Comparison of ENCODE assay signal across 9 cellular contexts in the genomic region with DNA sequence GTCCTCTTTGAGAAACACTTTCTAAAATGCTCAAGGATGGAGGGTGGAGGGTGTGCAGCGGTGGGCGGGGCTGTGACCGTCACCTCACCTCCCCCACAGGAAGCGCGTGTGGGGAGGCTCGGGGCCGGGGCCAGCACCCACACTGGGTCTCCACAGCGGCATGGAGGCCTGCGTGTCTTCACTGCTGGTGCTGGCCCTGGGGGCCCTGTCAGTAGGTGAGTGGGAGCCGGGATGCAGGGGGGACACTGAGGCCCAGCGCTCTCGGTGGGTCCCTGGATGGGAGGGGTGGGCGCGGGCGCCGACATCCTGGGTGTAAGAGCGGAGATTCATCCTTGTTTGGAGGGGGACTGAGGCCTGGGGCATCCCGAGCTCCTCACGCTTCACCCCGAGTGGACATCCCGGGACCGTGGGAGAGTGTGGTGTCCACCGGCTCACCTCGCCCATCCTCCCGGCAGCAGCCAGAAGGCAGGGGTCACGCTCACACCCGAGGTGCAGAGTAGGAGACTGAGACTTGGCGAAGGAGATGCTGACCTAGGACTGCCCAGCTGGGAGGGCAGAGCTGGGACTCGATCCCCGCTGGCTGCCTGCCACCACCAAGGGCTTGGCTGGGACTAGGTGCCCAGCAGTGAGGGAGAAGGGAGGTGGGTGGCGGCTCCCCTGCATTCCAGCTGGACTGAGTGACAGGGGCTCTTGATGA. TPM values are rescaled to one million over a fixed set of nuclear protein-coding genes. Genes with fewer than 3 reads are reported as not detected.
A peak's percentile ranks its signal among the peaks of the same experiment; 100 is the strongest.
DNase-seq lines count a peak whose midpoint lies in the region; ATAC-seq and TF ChIP-seq lines count a peak whose summit lies in the region.
"Had no signal": no experiment of that assay in that cellular context is flagged by ENCODE, and none has a peak within 500 bp of the region (broad histone marks: within the 10 kb centered on the region; RNA-seq: fewer than 3 reads in every experiment).

TSS of gene GZMM (plus strand) at position 142 of the 697 bp plus-strand sequence. CDS start at position 161, 19 bp downstream.

- H3K4me1 Mint-ChIP-seq in activated T-helper 2 cell treated with anti-CD3 and anti-CD28 coated beads, Interferon-gamma antibody, Interleukin-2, Interleukin-4, amounts not matched to agents 10 μg/mL and 5 μg/mL and 100 μg/mL, durations not matched to agents 14 hours and 24 hours and 36 hours (ENCODE audit: low read depth) = peaks cover 9% of the 10 kb centered on the region
- H3K4me1 Mint-ChIP-seq in natural killer cell treated with Interleukin-12 subunit alpha and Interleukin-12 subunit beta and Interleukin-15 and Interleukin-18, amount 100 ng/mL, for 72 hours (ENCODE audit: low read depth in 2 of 2) = peaks cover 20 to 26% of the 10 kb centered on the region in 2 donors

- H3K36me3 Mint-ChIP-seq in activated T-helper 2 cell treated with anti-CD3 and anti-CD28 coated beads, Interferon-gamma antibody, Interleukin-2, Interleukin-4, amounts not matched to agents 10 μg/mL and 5 μg/mL and 100 μg/mL, durations not matched to agents 14 hours and 24 hours and 36 hours (ENCODE audit: low read depth) = peaks cover 11% of the 10 kb centered on the region
- no peaks in the 10 kb centered on the region for H3K36me3 Mint-ChIP-seq in natural killer cell treated with Interleukin-12 subunit alpha and Interleukin-12 subunit beta and Interleukin-15 and Interleukin-18, amount 100 ng/mL, for 72 hours

- H3K27me3 ChIP-seq in thyroid gland = no peaks in the 10 kb centered on the region
- H3K27me3 ChIP-seq: testis had no signal

- no peaks in the 10 kb centered on the region for H3K9me3 Mint-ChIP-seq in activated T-helper 2 cell treated with anti-CD3 and anti-CD28 coated beads, Interferon-gamma antibody, Interleukin-2, Interleukin-4, amounts not matched to agents 10 μg/mL and 5 μg/mL and 100 μg/mL, durations not matched to agents 14 hours and 24 hours and 36 hours
- no peaks in the 10 kb centered on the region for H3K9me3 Mint-ChIP-seq in natural killer cell treated with Interleukin-12 subunit alpha and Interleukin-12 subunit beta and Interleukin-15 and Interleukin-18, amount 100 ng/mL, for 72 hours

- intact Hi-C loops in activated T-helper 2 cell treated with anti-CD3 and anti-CD28 coated beads, Interferon-gamma antibody, Interleukin-2, Interleukin-4, amounts not matched to agents 10 μg/mL and 5 μg/mL and 100 μg/mL, durations not matched to agents 14 hours and 24 hours and 36 hours (cut with micrococcal nuclease) = no loop called here
- intact Hi-C loops in thyroid gland (cut with DNase I) = no loop called here

- no peak within 1 kb of the TSS for H3K27ac ChIP-seq in thyroid gland
- H3K27ac ChIP-seq: testis had no signal

- H3K27ac Mint-ChIP-seq in activated T-helper 2 cell treated with anti-CD3 and anti-CD28 coated beads, Interferon-gamma antibody, Interleukin-2, Interleukin-4, amounts not matched to agents 10 μg/mL and 5 μg/mL and 100 μg/mL, durations not matched to agents 14 hours and 24 hours and 36 hours = peak within 1 kb of the TSS; percentile 80
- peak within 1 kb of the TSS; percentile 55 to 85 for H3K27ac Mint-ChIP-seq in natural killer cell treated with Interleukin-12 subunit alpha and Interleukin-12 subunit beta and Interleukin-15 and Interleukin-18, amount 100 ng/mL, for 72 hours

- 51 to 65% methylated on average over 16 to 24 of the region's 31 CpGs for WGBS in thyroid gland, 2 donors

- no peaks in the 10 kb centered on the region for H3K4me1 ChIP-seq in thyroid gland
- H3K4me1 ChIP-seq: testis had no signal

- TF ChIP-seq CTCF in thyroid gland (IDR thresholded peaks at IDR 0.05) = no peak

- H3K4me3 Mint-ChIP-seq in activated T-helper 2 cell treated with anti-CD3 and anti-CD28 coated beads, Interferon-gamma antibody, Interleukin-2, Interleukin-4, amounts not matched to agents 10 μg/mL and 5 μg/mL and 100 μg/mL, durations not matched to agents 14 hours and 24 hours and 36 hours (ENCODE audit: low read depth) = peak within 1 kb of the TSS; percentile 79
- H3K4me3 Mint-ChIP-seq in natural killer cell treated with Interleukin-12 subunit alpha and Interleukin-12 subunit beta and Interleukin-15 and Interleukin-18, amount 100 ng/mL, for 72 hours = peak within 1 kb of the TSS; percentile 71

- no peaks in the 10 kb centered on the region for H3K9me3 ChIP-seq in thyroid gland
- H3K9me3 ChIP-seq: testis had no signal

- H3K27me3 Mint-ChIP-seq in activated T-helper 2 cell treated with anti-CD3 and anti-CD28 coated beads, Interferon-gamma antibody, Interleukin-2, Interleukin-4, amounts not matched to agents 10 μg/mL and 5 μg/mL and 100 μg/mL, durations not matched to agents 14 hours and 24 hours and 36 hours (ENCODE audit: low read depth) = no peaks in the 10 kb centered on the region
- no peaks in the 10 kb centered on the region for H3K27me3 Mint-ChIP-seq in natural killer cell treated with Interleukin-12 subunit alpha and Interleukin-12 subunit beta and Interleukin-15 and Interleukin-18, amount 100 ng/mL, for 72 hours

- no peak within 1 kb of the TSS for H3K4me3 ChIP-seq in thyroid gland (replicated peaks in 1 of 3)
- H3K4me3 ChIP-seq: testis had no signal

- peak; percentile 97 to 98 for ATAC-seq in natural killer cell treated with Interleukin-12 subunit alpha and Interleukin-12 subunit beta and Interleukin-15 and Interleukin-18, amount 100 ng/mL, for 72 hours

- H3K36me3 ChIP-seq in thyroid gland = peaks cover 12 to 18% of the 10 kb centered on the region in 2 donors

- DNase-seq in T-helper 2 cell (peak; percentile 32 to 91 (median 68)), superior temporal gyrus (ENCODE audit: extremely low spot score) (no peak), NCI-H446 treated with DMSO at 0.1 percent for 48 hours (lab: John Stamatoyannopoulos, UW) (no peak), thyroid gland (no peak), SIG-M5 treated with dmso at 0.1 percent for 504 hours (lab: John Stamatoyannopoulos, UW; ENCODE audit: unreplicated experiment) (no peak)
- DNase-seq in activated T-helper 2 cell treated with anti-CD3 and anti-CD28 coated beads, Interferon-gamma antibody, Interleukin-2, Interleukin-4, amounts not matched to agents 10 μg/mL and 5 μg/mL and 100 μg/mL, durations not matched to agents 14 hours and 24 hours and 36 hours (ENCODE audit: low spot score) = peak; percentile 67
- DNase-seq in natural killer cell treated with Interleukin-12 subunit alpha and Interleukin-12 subunit beta and Interleukin-15 and Interleukin-18, amount 100 ng/mL, for 72 hours (ENCODE audit: low spot score) = peak; percentile 89
- peak; percentile 71 for DNase-seq in stimulated activated naive CD4-positive, alpha-beta T cell treated with Interleukin-2 at 50 U/mL for 16 hours (lab: John Stamatoyannopoulos, UW)
- DNase-seq: testis had no signal

- no peak for TF ChIP-seq POLR2A in thyroid gland (IDR thresholded peaks at IDR 0.05)

RNA-seq across cellular contexts. Expression of gene GZMM, which starts in this region (rescaled TPM):
- total RNA-seq in activated T-helper 2 cell treated with anti-CD3 and anti-CD28 coated beads, Interferon-gamma antibody, Interleukin-2, Interleukin-4, amounts not matched to agents 10 μg/mL and 5 μg/mL and 100 μg/mL, durations not matched to agents 14 hours and 24 hours and 36 hours = 29.9 and 31.8 TPM in 2 replicates
- 10 to 100 TPM; 34.5 to 49.7 TPM for total RNA-seq in natural killer cell treated with Interleukin-12 subunit alpha and Interleukin-12 subunit beta and Interleukin-15 and Interleukin-18, amount 100 ng/mL, for 72 hours
- total RNA-seq in thyroid gland = 1 to 10 TPM in 1 of 4 donors, under 1 TPM in 1, not detected in 2; 0.78 to 1.9 TPM

Comparison
In these comparisons a context has a peak if more than half of its experiments do, and no peak if none do; other contexts are left out.
1. RNA of gene GZMM (total RNA-seq): 34.5 to 49.7 TPM in natural killer cell treated with Interleukin-12 subunit alpha and Interleukin-12 subunit beta and Interleukin-15 and Interleukin-18, amount 100 ng/mL, for 72 hours and 29.9 to 31.8 TPM in activated T-helper 2 cell treated with anti-CD3 and anti-CD28 coated beads, Interferon-gamma antibody, Interleukin-2, Interleukin-4, amounts not matched to agents 10 μg/mL and 5 μg/mL and 100 μg/mL, durations not matched to agents 14 hours and 24 hours and 36 hours; 0.78 to 1.9 TPM in thyroid gland; every median in the first group is over 10 times any median in the second.
2. DNase-seq: peak in T-helper 2 cell (5 of 5), activated T-helper 2 cell treated with anti-CD3 and anti-CD28 coated beads, Interferon-gamma antibody, Interleukin-2, Interleukin-4, amounts not matched to agents 10 μg/mL and 5 μg/mL and 100 μg/mL, durations not matched to agents 14 hours and 24 hours and 36 hours (single experiment), natural killer cell treated with Interleukin-12 subunit alpha and Interleukin-12 subunit beta and Interleukin-15 and Interleukin-18, amount 100 ng/mL, for 72 hours (single experiment) and stimulated activated naive CD4-positive, alpha-beta T cell treated with Interleukin-2 at 50 U/mL for 16 hours (single experiment); none in superior temporal gyrus (single experiment), NCI-H446 treated with DMSO at 0.1 percent for 48 hours (single experiment), thyroid gland (0 of 2) and SIG-M5 treated with dmso at 0.1 percent for 504 hours (single experiment).